In genomic region chr17:75698659-75699058, GRCh38 we compare ENCODE assay signal across 20 cellular contexts. TPM values are rescaled to one million over a fixed set of nuclear protein-coding genes. Genes with fewer than 3 reads are reported as not detected.
A peak's percentile ranks its signal among the peaks of the same experiment; 100 is the strongest.
DNase-seq lines count a peak whose midpoint lies in the region; ATAC-seq, FAIRE-seq and TF ChIP-seq lines count a peak whose summit lies in the region.
"Had no signal": no experiment of that assay in that cellular context is flagged by ENCODE, and none has a peak within 500 bp of the region (broad histone marks: within the 10 kb centered on the region; RNA-seq: fewer than 3 reads in every experiment).

No MANE protein-coding gene starts in this region.

- BruUV-seq in HepG2 (replicated peaks; lab: Mats Ljungman, UMichigan): no TSS peak

- TF ChIP-seq POLR2A in HepG2 (IDR thresholded peaks at IDR 0.05; ENCODE audit: insufficient read depth in 1 of 2, low read depth in 2 of 2, low read length in 2 of 2): no peak
- TF ChIP-seq POLR2A in right lobe of liver (IDR thresholded peaks at IDR 0.05): no peak
- no peak for TF ChIP-seq POLR2A in esophagus squamous epithelium (IDR thresholded peaks at IDR 0.05)

- no peak overlapping the region for H3K18ac ChIP-seq in trophoblast cell (ENCODE audit: low read length)

- no peak overlapping the region for H3K14ac ChIP-seq in trophoblast cell (ENCODE audit: low read length)

- H3K36me3 Mint-ChIP-seq in GM23338 (ENCODE audit: low read depth) (peaks cover 54% of the 10 kb centered on the region), nephron progenitor cell (ENCODE audit: low read depth) (peaks cover 52% of the 10 kb centered on the region)
- peaks cover 18% of the 10 kb centered on the region for H3K36me3 Mint-ChIP-seq in activated naive CD8-positive, alpha-beta T cell treated with anti-CD3 and anti-CD28 coated beads, Interleukin-2, amount 50 U/mL, for 24 hours (ENCODE audit: low read depth)

- peaks cover 16% of the 10 kb centered on the region for H3K79me1 ChIP-seq in trophoblast cell (ENCODE audit: low read length)

- H2BK5ac ChIP-seq in trophoblast cell (ENCODE audit: low read depth, low read length, poor library complexity): no peak overlapping the region

- peaks cover 10% of the 10 kb centered on the region for H3K27me3 Mint-ChIP-seq in GM23338 (ENCODE audit: insufficient read depth, low read depth, poor library complexity)
- no peaks in the 10 kb centered on the region for H3K27me3 Mint-ChIP-seq in activated naive CD8-positive, alpha-beta T cell treated with anti-CD3 and anti-CD28 coated beads, Interleukin-2, amount 50 U/mL, for 24 hours
- no peaks in the 10 kb centered on the region for H3K27me3 Mint-ChIP-seq in nephron progenitor cell (ENCODE audit: low read depth, poor library complexity)
- H3K27me3 Mint-ChIP-seq: activated naive CD8-positive, alpha-beta T cell treated with anti-CD3 and anti-CD28 coated beads for 36 hours; stimulated activated memory B cell treated with anti-CD40 and anti-IgM and Interleukin-4, amounts not matched to agents 10 μg/mL and 1 μg/mL and 100 μg/mL, for 72 hours had no signal

- DNase-seq in HepG2 (ENCODE audit: low spot score) (no peak), right lobe of liver (no peak), esophagus squamous epithelium (lab: John Stamatoyannopoulos, UW) (no peak), trophoblast cell (no peak), GM23338 (ENCODE audit: low spot score) (no peak), nephron progenitor cell (no peak), retina (no peak)
- DNase-seq in activated naive CD8-positive, alpha-beta T cell treated with anti-CD3 and anti-CD28 coated beads, Interleukin-2, amount 50 U/mL, for 24 hours: no peak
- DNase-seq: activated CD4-positive, alpha-beta T cell treated with anti-CD3 and anti-CD28 coated beads, Interleukin-2, amount 50 U/mL, for 4 hours; activated naive CD8-positive, alpha-beta T cell treated with anti-CD3 and anti-CD28 coated beads for 36 hours; activated T-cell treated with anti-CD3 and anti-CD28 coated beads, Interleukin-2, amount 50 U/mL, for 4 hours; central memory CD4-positive, alpha-beta T cell; foreskin fibroblast; KBM-7; NCI-H1092 treated with DMSO at 0.1 percent for 48 hours; NCI-H2107; stimulated activated CD4-positive, alpha-beta T cell treated with anti-CD3 and anti-CD28 coated beads, Interleukin-12 subunit alpha, Interleukin-12 subunit beta, amount 100 ng/mL, for 4 hours had no signal

- CTCF ChIA-PET in HepG2 (lab: Yijun Ruan, JAX; ENCODE audit: low intra/inter-chr PET ratio, low total read pairs): interaction anchor here (1.6 kb wide), 1 partner anchor 65 kb away, joined by 3 read pairs; the partner anchor contains the start of gene SMIM5

- H4K12ac ChIP-seq in trophoblast cell (ENCODE audit: low read depth, low read length): no peak overlapping the region

- H3K4ac ChIP-seq in trophoblast cell (ENCODE audit: low read depth, low read length): no peak overlapping the region

- H4K8ac ChIP-seq in trophoblast cell (ENCODE audit: low read depth, low read length): no peak overlapping the region

- H3K4me1 ChIP-seq in HepG2 (ENCODE audit: insufficient read depth, low read length): peaks cover 44% of the 10 kb centered on the region
- H3K4me1 ChIP-seq in right lobe of liver: peaks cover 0 to 11% (median 0%) of the 10 kb centered on the region in 4 donors
- H3K4me1 ChIP-seq in esophagus squamous epithelium: peaks cover 44 to 86% (median 76%) of the 10 kb centered on the region in 3 donors
- peaks cover 44 to 48% of the 10 kb centered on the region in 2 experiments for H3K4me1 ChIP-seq in trophoblast cell (ENCODE audit: control insufficient read depth in 1 of 2, insufficient read depth in 2 of 2, low read length in 2 of 2)
- no peaks in the 10 kb centered on the region for H3K4me1 ChIP-seq in GM23338 (ENCODE audit: insufficient read depth)

- no peaks in the 10 kb centered on the region for H3K9me2 ChIP-seq in GM23338 (ENCODE audit: insufficient read depth)

- no peak overlapping the region for H2AFZ ChIP-seq in HepG2 (ENCODE audit: low read length)
- no peak overlapping the region for H2AFZ ChIP-seq in trophoblast cell (ENCODE audit: insufficient read depth, low read length, poor library complexity)
- no peak overlapping the region for H2AFZ ChIP-seq in GM23338

- H3K4me3 ChIP-seq in HepG2 (replicated peaks in 1 of 3; ENCODE audit: insufficient read depth in 1 of 3, low read depth in 2 of 3, low read length in 3 of 3): no peak overlapping the region
- H3K4me3 ChIP-seq in right lobe of liver: no peak overlapping the region
- H3K4me3 ChIP-seq in esophagus squamous epithelium: no peak overlapping the region
- no peak overlapping the region for H3K4me3 ChIP-seq in trophoblast cell (ENCODE audit: low read depth, low read length)
- no peak overlapping the region for H3K4me3 ChIP-seq in GM23338

- H3K9me3 Mint-ChIP-seq in GM23338 (no peaks in the 10 kb centered on the region), nephron progenitor cell (no peaks in the 10 kb centered on the region)
- no peaks in the 10 kb centered on the region for H3K9me3 Mint-ChIP-seq in activated naive CD8-positive, alpha-beta T cell treated with anti-CD3 and anti-CD28 coated beads, Interleukin-2, amount 50 U/mL, for 24 hours
- H3K9me3 Mint-ChIP-seq: activated naive CD8-positive, alpha-beta T cell treated with anti-CD3 and anti-CD28 coated beads for 36 hours; activated T-cell treated with anti-CD3 and anti-CD28 coated beads, Interleukin-2, amount 50 U/mL, for 4 hours; stimulated activated memory B cell treated with anti-CD40 and anti-IgM and Interleukin-4, amounts not matched to agents 10 μg/mL and 1 μg/mL and 100 μg/mL, for 72 hours had no signal

- WGBS in HepG2 (ENCODE audit: low lambda C conversion rate): 81% methylated on average over 3 of the region's 3 CpGs
- WGBS in right lobe of liver (ENCODE audit: insufficient coverage, low coverage, low lambda C conversion rate, missing lambda C conversion rate): 100% methylated on average over 1 of the region's 3 CpGs
- WGBS in esophagus squamous epithelium, 2 donors: 83 to 90% methylated on average over 3 of the region's 3 CpGs
- no CpG with 5 or more reads among the region's 3 CpGs for WGBS in trophoblast cell (ENCODE audit: extremely low coverage, insufficient coverage, insufficient read length)

- H3K9ac ChIP-seq in HepG2 (ENCODE audit: insufficient read depth, low read depth, low read length): no peak overlapping the region
- H3K9ac ChIP-seq in trophoblast cell (ENCODE audit: low read length): no peak overlapping the region

- no peak overlapping the region for H2BK120ac ChIP-seq in trophoblast cell (ENCODE audit: insufficient read depth, low read length, poor library complexity)

- H3K27ac Mint-ChIP-seq in GM23338 (no peak overlapping the region), nephron progenitor cell (no peak overlapping the region)
- H3K27ac Mint-ChIP-seq in activated naive CD8-positive, alpha-beta T cell treated with anti-CD3 and anti-CD28 coated beads, Interleukin-2, amount 50 U/mL, for 24 hours: no peak overlapping the region
- H3K27ac Mint-ChIP-seq: activated naive CD8-positive, alpha-beta T cell treated with anti-CD3 and anti-CD28 coated beads for 36 hours; stimulated activated memory B cell treated with anti-CD40 and anti-IgM and Interleukin-4, amounts not matched to agents 10 μg/mL and 1 μg/mL and 100 μg/mL, for 72 hours had no signal

- H3K23ac ChIP-seq in trophoblast cell (ENCODE audit: low read length): no peak overlapping the region

- no peaks in the 10 kb centered on the region for H3K9me3 ChIP-seq in HepG2 (ENCODE audit: low read length)
- no peaks in the 10 kb centered on the region for H3K9me3 ChIP-seq in right lobe of liver
- H3K9me3 ChIP-seq in esophagus squamous epithelium: no peaks in the 10 kb centered on the region
- H3K9me3 ChIP-seq in trophoblast cell (ENCODE audit: insufficient read depth, low read depth, low read length): no peaks in the 10 kb centered on the region

- POLR2A ChIA-PET in HepG2 (lab: Yijun Ruan, JAX): interaction anchor here (1.4 to 2.3 kb wide), 3 partner anchors 32 to 81 kb away, joined by 4 to 6 read pairs (median 5); partner anchors contain the start of genes RECQL5 and SAP30BP

- H2BK12ac ChIP-seq in trophoblast cell (ENCODE audit: low read length): no peak overlapping the region

- H3K27me3 ChIP-seq in HepG2 (ENCODE audit: control insufficient read depth in 1 of 2, insufficient read depth in 2 of 2, low read length in 2 of 2): no peaks in the 10 kb centered on the region
- H3K27me3 ChIP-seq in right lobe of liver: no peaks in the 10 kb centered on the region
- no peaks in the 10 kb centered on the region for H3K27me3 ChIP-seq in esophagus squamous epithelium
- H3K27me3 ChIP-seq in trophoblast cell (ENCODE audit: insufficient read depth, low read length): no peaks in the 10 kb centered on the region
- no peaks in the 10 kb centered on the region for H3K27me3 ChIP-seq in GM23338 (ENCODE audit: insufficient read depth)

- H3K79me2 ChIP-seq in HepG2 (ENCODE audit: insufficient read depth, low read length): no peaks in the 10 kb centered on the region
- H3K79me2 ChIP-seq in trophoblast cell (ENCODE audit: control insufficient read depth, insufficient read depth, low read length, poor library complexity): no peaks in the 10 kb centered on the region
- no peaks in the 10 kb centered on the region for H3K79me2 ChIP-seq in GM23338 (replicated peaks; ENCODE audit: insufficient read depth)

- intact Hi-C loops in HepG2 (cut with micrococcal nuclease; ENCODE audit: unreplicated experiment) (no loop called here), right lobe of liver (cut with DNase I) (no loop called here), esophagus squamous epithelium (cut with DNase I) (no loop called here)

- no peak for TF ChIP-seq RAD21 in HepG2 (CRISPR knock-in tag; IDR thresholded peaks at IDR 0.05)

- H4K20me1 ChIP-seq in HepG2 (ENCODE audit: insufficient read depth, low read length) (no peaks in the 10 kb centered on the region), GM23338 (replicated peaks; ENCODE audit: insufficient read depth) (peaks cover 7% of the 10 kb centered on the region)

- H3K4me1 Mint-ChIP-seq in GM23338: peaks cover 8% of the 10 kb centered on the region
- H3K4me1 Mint-ChIP-seq in activated naive CD8-positive, alpha-beta T cell treated with anti-CD3 and anti-CD28 coated beads, Interleukin-2, amount 50 U/mL, for 24 hours: no peaks in the 10 kb centered on the region
- no peaks in the 10 kb centered on the region for H3K4me1 Mint-ChIP-seq in nephron progenitor cell
- H3K4me1 Mint-ChIP-seq: stimulated activated memory B cell treated with anti-CD40 and anti-IgM and Interleukin-4, amounts not matched to agents 10 μg/mL and 1 μg/mL and 100 μg/mL, for 72 hours had no signal

- no peak for TF ChIP-seq EP300 in HepG2 (IDR thresholded peaks at IDR 0.05; ENCODE audit: low read depth in 2 of 2, low read length in 2 of 2)
- TF ChIP-seq EP300 in HepG2 (CRISPR knock-in tag; IDR thresholded peaks at IDR 0.05; ENCODE audit: borderline replicate concordance): no peak

- peak overlapping the region; percentile 62 for H4K91ac ChIP-seq in trophoblast cell (ENCODE audit: low read depth, low read length)

- H3K4me3 Mint-ChIP-seq in GM23338: no peak overlapping the region
- H3K4me3 Mint-ChIP-seq in activated naive CD8-positive, alpha-beta T cell treated with anti-CD3 and anti-CD28 coated beads, Interleukin-2, amount 50 U/mL, for 24 hours: no peak overlapping the region
- no peak overlapping the region for H3K4me3 Mint-ChIP-seq in nephron progenitor cell
- H3K4me3 Mint-ChIP-seq: activated naive CD8-positive, alpha-beta T cell treated with anti-CD3 and anti-CD28 coated beads for 36 hours; activated T-cell treated with anti-CD3 and anti-CD28 coated beads, Interleukin-2, amount 50 U/mL, for 4 hours; stimulated activated memory B cell treated with anti-CD40 and anti-IgM and Interleukin-4, amounts not matched to agents 10 μg/mL and 1 μg/mL and 100 μg/mL, for 72 hours had no signal

- FAIRE-seq in HepG2 (lab: Jason Lieb, UNC): peak; percentile 57
- FAIRE-seq: G401.6, GM12891 had no signal

- no peak for ATAC-seq in HepG2
- no peak for ATAC-seq in right lobe of liver
- no peak for ATAC-seq in GM23338
- no peak for ATAC-seq in activated naive CD8-positive, alpha-beta T cell treated with anti-CD3 and anti-CD28 coated beads, Interleukin-2, amount 50 U/mL, for 24 hours
- ATAC-seq: activated T-cell treated with anti-CD3 and anti-CD28 coated beads, Interleukin-2, amount 50 U/mL, for 4 hours; stimulated activated memory B cell treated with anti-CD40 and anti-IgM and Interleukin-4, amounts not matched to agents 10 μg/mL and 1 μg/mL and 100 μg/mL, for 72 hours had no signal

- no peaks in the 10 kb centered on the region for H3F3A ChIP-seq in GM23338 (replicated peaks; ENCODE audit: low read depth)

- TF ChIP-seq CTCF in HepG2 (CRISPR knock-in tag; IDR thresholded peaks at IDR 0.05): no peak
- TF ChIP-seq CTCF in right lobe of liver (IDR thresholded peaks at IDR 0.05): no peak
- no peak for TF ChIP-seq CTCF in esophagus squamous epithelium (IDR thresholded peaks at IDR 0.05)
- no peak for TF ChIP-seq CTCF in GM23338 (conservative IDR thresholded peaks at IDR 0.05; ENCODE audit: low read depth in 2 of 2)
- TF ChIP-seq CTCF in nephron progenitor cell (IDR thresholded peaks at IDR 0.05): no peak

- no peak overlapping the region for H2AK5ac ChIP-seq in trophoblast cell (ENCODE audit: low read length)

- H3K36me3 ChIP-seq in HepG2 (replicated peaks in 1 of 2; ENCODE audit: control insufficient read depth in 1 of 2, insufficient read depth in 2 of 2, low read length in 2 of 2): peaks cover 43 to 76% of the 10 kb centered on the region in 2 experiments
- peaks cover 12 to 41% (median 17%) of the 10 kb centered on the region in 4 donors for H3K36me3 ChIP-seq in right lobe of liver
- H3K36me3 ChIP-seq in esophagus squamous epithelium: peaks cover 12 to 71% (median 32%) of the 10 kb centered on the region in 3 donors
- H3K36me3 ChIP-seq in trophoblast cell (ENCODE audit: control insufficient read depth in 1 of 2, insufficient read depth in 2 of 2, low read length in 2 of 2): peaks cover 55 to 68% of the 10 kb centered on the region in 2 experiments
- H3K36me3 ChIP-seq in GM23338 (ENCODE audit: insufficient read depth): peaks cover 19% of the 10 kb centered on the region

- H3K27ac ChIP-seq in HepG2 (ENCODE audit: extremely low read length, insufficient read depth, low read length): peak overlapping the region; percentile 67
- H3K27ac ChIP-seq in right lobe of liver: no peak overlapping the region
- peak overlapping the region; percentile 83 to 92 (median 86) for H3K27ac ChIP-seq in esophagus squamous epithelium
- no peak overlapping the region for H3K27ac ChIP-seq in trophoblast cell (ENCODE audit: low read depth, low read length)
- no peak overlapping the region for H3K27ac ChIP-seq in GM23338 (ENCODE audit: low read depth)

- in situ Hi-C loops in HepG2 (cut with HindIII; ENCODE audit: extremely low pct_ligation_motif_present, low pct_unique_long_range_greater_than_20kb): no loop called here

- H3K4me2 ChIP-seq in HepG2 (ENCODE audit: low read depth, low read length): no peak overlapping the region
- H3K4me2 ChIP-seq in trophoblast cell (ENCODE audit: low read length): no peak overlapping the region
- no peak overlapping the region for H3K4me2 ChIP-seq in GM23338

RNA-seq across cellular contexts. Expression of gene ITGB4, which starts 22.6 kb away (rescaled TPM):
- total RNA-seq in HepG2 (2016; rRNA removed; fragmentation: Illumina TruSeq; extraction: Trizol) (4.0 and 6.9 TPM in 2 replicates), right lobe of liver (1 to 10 TPM in 5 of 6 experiments, under 1 TPM in 1; 0.92 to 4.1 (median 2.0) TPM), esophagus squamous epithelium (100 to 1,000 TPM in 1 of 4 donors, 10 to 100 TPM in 3; 60.6 to 115 (median 82.3) TPM)
- 9.2 and 10.4 TPM in 2 replicates for total RNA-seq in HepG2 (2016; cell fraction: cytosol; rRNA removed; fragmentation: Illumina TruSeq; extraction: Trizol; ENCODE audit: low read depth)
- total RNA-seq in HepG2 (2016; cell fraction: insoluble cytoplasmic fraction; rRNA removed; fragmentation: Illumina TruSeq; extraction: Trizol): 3.9 and 6.3 TPM in 2 replicates
- total RNA-seq in HepG2 (2016; cell fraction: membrane; rRNA removed; fragmentation: Illumina TruSeq; extraction: Trizol): 10.1 and 14.6 TPM in 2 replicates
- 3.7 and 3.9 TPM in 2 replicates for total RNA-seq in HepG2 (2016; cell fraction: nucleus; rRNA removed; fragmentation: Illumina TruSeq; extraction: Trizol)
- polyA plus RNA-seq in HepG2 (2011; rRNA removed) (14.5 and 14.7 TPM in 2 replicates), GM23338 (2016; fragmentation: Nextera tagmentation; extraction: Ambion mirVana) (4.2 and 6.1 TPM in 2 replicates)
- 5.1 and 8.2 TPM in 2 replicates for polyA plus RNA-seq in HepG2 (2011; cell fraction: cytosol; rRNA removed)
- polyA plus RNA-seq in HepG2 (2011; cell fraction: nucleus; rRNA removed): 28.7 and 39.5 TPM in 2 replicates
- polyA plus RNA-seq in HepG2 (2012): 13.2 and 14.2 TPM in 2 replicates
- 36.1 and 40.9 TPM in 2 replicates for polyA plus RNA-seq in HepG2 (2016; cell fraction: cytosol; fragmentation: Illumina TruSeq; extraction: Trizol; ENCODE audit: low read depth)
- polyA plus RNA-seq in HepG2 (2016; cell fraction: insoluble cytoplasmic fraction; fragmentation: Illumina TruSeq; extraction: Trizol; ENCODE audit: low read depth): 10.5 and 16.8 TPM in 2 replicates
- polyA plus RNA-seq in HepG2 (2016; cell fraction: membrane; fragmentation: Illumina TruSeq; extraction: Trizol; ENCODE audit: low read depth): 41.4 and 43.0 TPM in 2 replicates
- 20.5 and 28.1 TPM in 2 replicates for polyA plus RNA-seq in HepG2 (2016; cell fraction: nucleus; fragmentation: Illumina TruSeq; extraction: Trizol; ENCODE audit: insufficient read depth, low read depth)
- polyA minus RNA-seq in HepG2 (2011; rRNA and poly(A)+ RNA removed; ENCODE audit: low replicate concordance): 25.3 and 28.4 TPM in 2 replicates
- 8.4 and 12.7 TPM in 2 replicates for polyA minus RNA-seq in HepG2 (2011; cell fraction: cytosol; rRNA and poly(A)+ RNA removed)
- 3.2 and 6.3 TPM in 2 replicates for polyA minus RNA-seq in HepG2 (2011; cell fraction: nucleus; rRNA and poly(A)+ RNA removed)
- 81.0 and 90.8 TPM in 2 replicates for polyA plus RNA-seq in trophoblast cell (2013)
- total RNA-seq in GM23338 (2014; rRNA removed; shearing (Covaris generic)): 9.7 and 10.3 TPM in 2 replicates

RNA-seq across cellular contexts. Expression of gene SAP30BP, which starts 31.5 kb away (rescaled TPM):
- total RNA-seq in HepG2 (2016; rRNA removed; fragmentation: Illumina TruSeq; extraction: Trizol) (99.4 and 109 TPM in 2 replicates), right lobe of liver (10 to 100 TPM; 24.0 to 36.0 (median 27.0) TPM), esophagus squamous epithelium (10 to 100 TPM; 33.9 to 72.7 (median 44.4) TPM)
- 35.7 and 41.2 TPM in 2 replicates for total RNA-seq in HepG2 (2016; cell fraction: cytosol; rRNA removed; fragmentation: Illumina TruSeq; extraction: Trizol; ENCODE audit: low read depth)
- 105 and 112 TPM in 2 replicates for total RNA-seq in HepG2 (2016; cell fraction: insoluble cytoplasmic fraction; rRNA removed; fragmentation: Illumina TruSeq; extraction: Trizol)
- total RNA-seq in HepG2 (2016; cell fraction: membrane; rRNA removed; fragmentation: Illumina TruSeq; extraction: Trizol): 35.1 and 45.2 TPM in 2 replicates
- total RNA-seq in HepG2 (2016; cell fraction: nucleus; rRNA removed; fragmentation: Illumina TruSeq; extraction: Trizol): 76.4 and 82.2 TPM in 2 replicates
- polyA plus RNA-seq in HepG2 (2011; rRNA removed) (67.7 and 80.1 TPM in 2 replicates), GM23338 (2016; fragmentation: Nextera tagmentation; extraction: Ambion mirVana) (95.0 and 97.9 TPM in 2 replicates)
- 59.4 and 67.4 TPM in 2 replicates for polyA plus RNA-seq in HepG2 (2011; cell fraction: cytosol; rRNA removed)
- 191 and 218 TPM in 2 replicates for polyA plus RNA-seq in HepG2 (2011; cell fraction: nucleus; rRNA removed)
- 57.3 and 65.0 TPM in 2 replicates for polyA plus RNA-seq in HepG2 (2012)
- polyA plus RNA-seq in HepG2 (2016; cell fraction: cytosol; fragmentation: Illumina TruSeq; extraction: Trizol; ENCODE audit: low read depth): 20.2 and 20.5 TPM in 2 replicates
- 110 and 119 TPM in 2 replicates for polyA plus RNA-seq in HepG2 (2016; cell fraction: insoluble cytoplasmic fraction; fragmentation: Illumina TruSeq; extraction: Trizol; ENCODE audit: low read depth)
- polyA plus RNA-seq in HepG2 (2016; cell fraction: membrane; fragmentation: Illumina TruSeq; extraction: Trizol; ENCODE audit: low read depth): 27.8 and 32.7 TPM in 2 replicates
- polyA plus RNA-seq in HepG2 (2016; cell fraction: nucleus; fragmentation: Illumina TruSeq; extraction: Trizol; ENCODE audit: insufficient read depth, low read depth): 131 and 143 TPM in 2 replicates
- polyA minus RNA-seq in HepG2 (2011; rRNA and poly(A)+ RNA removed; ENCODE audit: low replicate concordance): 42.3 and 45.2 TPM in 2 replicates
- polyA minus RNA-seq in HepG2 (2011; cell fraction: cytosol; rRNA and poly(A)+ RNA removed): 17.6 and 28.8 TPM in 2 replicates
- 90.4 and 101 TPM in 2 replicates for polyA minus RNA-seq in HepG2 (2011; cell fraction: nucleus; rRNA and poly(A)+ RNA removed)
- 75.6 and 77.7 TPM in 2 replicates for polyA plus RNA-seq in trophoblast cell (2013)
- total RNA-seq in GM23338 (2014; rRNA removed; shearing (Covaris generic)): 44.9 and 60.9 TPM in 2 replicates

RNA-seq across cellular contexts. Expression of gene RECQL5, which starts 31.7 kb away (rescaled TPM):
- total RNA-seq in HepG2 (2016; rRNA removed; fragmentation: Illumina TruSeq; extraction: Trizol) (17.8 and 32.0 TPM in 2 replicates), right lobe of liver (10 to 100 TPM; 13.5 to 24.8 (median 18.4) TPM), esophagus squamous epithelium (10 to 100 TPM; 25.1 to 82.8 (median 34.0) TPM)
- total RNA-seq in HepG2 (2016; cell fraction: cytosol; rRNA removed; fragmentation: Illumina TruSeq; extraction: Trizol; ENCODE audit: low read depth): 38.8 and 39.2 TPM in 2 replicates
- 17.8 and 31.1 TPM in 2 replicates for total RNA-seq in HepG2 (2016; cell fraction: insoluble cytoplasmic fraction; rRNA removed; fragmentation: Illumina TruSeq; extraction: Trizol)
- total RNA-seq in HepG2 (2016; cell fraction: membrane; rRNA removed; fragmentation: Illumina TruSeq; extraction: Trizol): 9.2 and 11.3 TPM in 2 replicates
- 41.9 and 45.5 TPM in 2 replicates for total RNA-seq in HepG2 (2016; cell fraction: nucleus; rRNA removed; fragmentation: Illumina TruSeq; extraction: Trizol)
- polyA plus RNA-seq in HepG2 (2011; rRNA removed) (27.7 and 33.4 TPM in 2 replicates), GM23338 (2016; fragmentation: Nextera tagmentation; extraction: Ambion mirVana) (19.9 and 20.0 TPM in 2 replicates)
- 8.7 and 11.9 TPM in 2 replicates for polyA plus RNA-seq in HepG2 (2011; cell fraction: cytosol; rRNA removed)
- 256 and 300 TPM in 2 replicates for polyA plus RNA-seq in HepG2 (2011; cell fraction: nucleus; rRNA removed)
- 38.2 and 41.9 TPM in 2 replicates for polyA plus RNA-seq in HepG2 (2012)
- 1.7 and 1.9 TPM in 2 replicates for polyA plus RNA-seq in HepG2 (2016; cell fraction: cytosol; fragmentation: Illumina TruSeq; extraction: Trizol; ENCODE audit: low read depth)
- 12.2 and 17.3 TPM in 2 replicates for polyA plus RNA-seq in HepG2 (2016; cell fraction: insoluble cytoplasmic fraction; fragmentation: Illumina TruSeq; extraction: Trizol; ENCODE audit: low read depth)
- polyA plus RNA-seq in HepG2 (2016; cell fraction: membrane; fragmentation: Illumina TruSeq; extraction: Trizol; ENCODE audit: low read depth): 3.6 and 4.1 TPM in 2 replicates
- 112 and 116 TPM in 2 replicates for polyA plus RNA-seq in HepG2 (2016; cell fraction: nucleus; fragmentation: Illumina TruSeq; extraction: Trizol; ENCODE audit: insufficient read depth, low read depth)
- 51.0 and 71.9 TPM in 2 replicates for polyA minus RNA-seq in HepG2 (2011; rRNA and poly(A)+ RNA removed; ENCODE audit: low replicate concordance)
- 15.1 and 15.3 TPM in 2 replicates for polyA minus RNA-seq in HepG2 (2011; cell fraction: cytosol; rRNA and poly(A)+ RNA removed)
- polyA minus RNA-seq in HepG2 (2011; cell fraction: nucleus; rRNA and poly(A)+ RNA removed): 69.1 and 72.6 TPM in 2 replicates
- 15.8 and 16.4 TPM in 2 replicates for polyA plus RNA-seq in trophoblast cell (2013)
- 23.3 and 24.5 TPM in 2 replicates for total RNA-seq in GM23338 (2014; rRNA removed; shearing (Covaris generic))

Comparison
In these comparisons a context has a peak if more than half of its experiments do, and no peak if none do; other contexts are left out.
1. H3K27ac ChIP-seq: peak in HepG2 (single experiment) and esophagus squamous epithelium (4 of 4); none in right lobe of liver (0 of 3), trophoblast cell (single experiment) and GM23338 (single experiment).